Comparison of ENCODE assay signal across 3 cellular contexts in genomic region chr10:121611431-121612159, GRCh38.
TF ChIP-seq lines count a peak whose summit lies in the region.

No MANE protein-coding gene starts in this region.

TF ChIP-seq in SK-N-SH, 30 proteins besides CTCF, POLR2A, EP300 and RAD21:
- TF ChIP-seq GABPA (IDR thresholded peaks at IDR 0.05; ENCODE audit: low read depth) (no peak), NRF1 (IDR thresholded peaks at IDR 0.05; ENCODE audit: low read depth, low read length) (no peak), EZH2phosphoT487 (IDR thresholded peaks at IDR 0.05; ENCODE audit: borderline replicate concordance, low read depth) (no peak), NFIC (IDR thresholded peaks at IDR 0.05; ENCODE audit: borderline replicate concordance) (no peak), MXI1 (IDR thresholded peaks at IDR 0.05; ENCODE audit: low read depth, low read length) (no peak), RCOR1 (IDR thresholded peaks at IDR 0.05; ENCODE audit: low read length) (no peak), FOXJ3 (CRISPR knock-in tag; IDR thresholded peaks at IDR 0.05) (no peak), FOXM1 (IDR thresholded peaks at IDR 0.05; ENCODE audit: low read depth) (no peak), TCF12 (IDR thresholded peaks at IDR 0.05) (no peak), MAX (IDR thresholded peaks at IDR 0.05; ENCODE audit: low read depth) (no peak), PBX3 (IDR thresholded peaks at IDR 0.05) (no peak), POLR2AphosphoS5 (IDR thresholded peaks at IDR 0.05; ENCODE audit: low read depth, low read length) (no peak), YY1 (IDR thresholded peaks at IDR 0.05; ENCODE audit: low read depth) (no peak), TAF1 (IDR thresholded peaks at IDR 0.05; ENCODE audit: borderline replicate concordance, low read depth, low read length) (no peak)
TF ChIP-seq in SK-N-SH: peak in this region for 0.

TF ChIP-seq in SK-N-SH treated with all-trans-retinoic acid at 6 μM for 48 hours, 23 proteins besides CTCF, POLR2A, EP300 and RAD21:
- TF ChIP-seq CSRNP3 (CRISPR knock-in tag; IDR thresholded peaks at IDR 0.05) (no peak), ZFP30 (CRISPR knock-in tag; IDR thresholded peaks at IDR 0.05) (no peak), PPARA (CRISPR knock-in tag; IDR thresholded peaks at IDR 0.05; ENCODE audit: borderline replicate concordance) (no peak), RARB (CRISPR knock-in tag; IDR thresholded peaks at IDR 0.05) (no peak), OSR1 (CRISPR knock-in tag; IDR thresholded peaks at IDR 0.05) (no peak), SNAI2 (CRISPR knock-in tag; IDR thresholded peaks at IDR 0.05) (no peak), TSHZ2 (CRISPR knock-in tag; IDR thresholded peaks at IDR 0.05) (no peak), ZNF8 (CRISPR knock-in tag; IDR thresholded peaks at IDR 0.05) (no peak), ZFP3 (CRISPR knock-in tag; IDR thresholded peaks at IDR 0.05) (no peak), TCF4 (CRISPR knock-in tag; IDR thresholded peaks at IDR 0.05; ENCODE audit: borderline replicate concordance) (no peak), ESRRG (CRISPR knock-in tag; IDR thresholded peaks at IDR 0.05) (no peak), ZNF565 (CRISPR knock-in tag; conservative IDR thresholded peaks at IDR 0.05; ENCODE audit: low read depth) (no peak), ZC3H10 (CRISPR knock-in tag; IDR thresholded peaks at IDR 0.05) (no peak), CSDC2 (CRISPR knock-in tag; IDR thresholded peaks at IDR 0.05) (no peak), ARNTL (CRISPR knock-in tag; IDR thresholded peaks at IDR 0.05; ENCODE audit: borderline replicate concordance, low read depth) (no peak), PATZ1 (CRISPR knock-in tag; IDR thresholded peaks at IDR 0.05; ENCODE audit: borderline replicate concordance) (no peak), GLIS3 (CRISPR knock-in tag; IDR thresholded peaks at IDR 0.05) (no peak), ZNF70 (CRISPR knock-in tag; IDR thresholded peaks at IDR 0.05) (no peak), TOX (CRISPR knock-in tag; IDR thresholded peaks at IDR 0.05; ENCODE audit: borderline replicate concordance) (no peak)
- TF ChIP-seq, protein P1, sequence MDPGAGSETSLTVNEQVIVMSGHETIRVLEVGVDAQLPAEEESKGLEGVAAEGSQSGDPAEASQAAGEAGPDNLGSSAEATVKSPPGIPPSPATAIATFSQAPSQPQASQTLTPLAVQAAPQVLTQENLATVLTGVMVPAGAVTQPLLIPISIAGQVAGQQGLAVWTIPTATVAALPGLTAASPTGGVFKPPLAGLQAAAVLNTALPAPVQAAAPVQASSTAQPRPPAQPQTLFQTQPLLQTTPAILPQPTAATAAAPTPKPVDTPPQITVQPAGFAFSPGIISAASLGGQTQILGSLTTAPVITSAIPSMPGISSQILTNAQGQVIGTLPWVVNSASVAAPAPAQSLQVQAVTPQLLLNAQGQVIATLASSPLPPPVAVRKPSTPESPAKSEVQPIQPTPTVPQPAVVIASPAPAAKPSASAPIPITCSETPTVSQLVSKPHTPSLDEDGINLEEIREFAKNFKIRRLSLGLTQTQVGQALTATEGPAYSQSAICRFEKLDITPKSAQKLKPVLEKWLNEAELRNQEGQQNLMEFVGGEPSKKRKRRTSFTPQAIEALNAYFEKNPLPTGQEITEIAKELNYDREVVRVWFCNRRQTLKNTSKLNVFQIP (CRISPR knock-in tag; IDR thresholded peaks at IDR 0.05; ENCODE audit: borderline replicate concordance, low read depth) = no peak

TF ChIP-seq in HEK293T, 16 proteins besides CTCF, POLR2A, EP300 and RAD21:
- TF ChIP-seq L3MBTL2 (conservative IDR thresholded peaks at IDR 0.05) (no peak), FOXM1 (IDR thresholded peaks at IDR 0.05; ENCODE audit: borderline replicate concordance) (no peak), SP1 (IDR thresholded peaks at IDR 0.05) (no peak), ARNT (IDR thresholded peaks at IDR 0.05) (no peak), ZNF384 (IDR thresholded peaks at IDR 0.05) (no peak), TARDBP (IDR thresholded peaks at IDR 0.05) (no peak), HDGF (IDR thresholded peaks at IDR 0.05; ENCODE audit: borderline replicate concordance) (no peak), BHLHE40 (IDR thresholded peaks at IDR 0.05; ENCODE audit: borderline replicate concordance) (no peak), NFRKB (IDR thresholded peaks at IDR 0.05) (no peak), ELF4 (IDR thresholded peaks at IDR 0.05) (no peak), SUZ12 (IDR thresholded peaks at IDR 0.05) (no peak), LEF1 (IDR thresholded peaks at IDR 0.05; ENCODE audit: borderline replicate concordance) (no peak), FOXK2 (IDR thresholded peaks at IDR 0.05) (no peak), FOXA1 (IDR thresholded peaks at IDR 0.05) (no peak), CTBP1 (IDR thresholded peaks at IDR 0.05; ENCODE audit: borderline replicate concordance) (no peak)
- TF ChIP-seq, protein P2, sequence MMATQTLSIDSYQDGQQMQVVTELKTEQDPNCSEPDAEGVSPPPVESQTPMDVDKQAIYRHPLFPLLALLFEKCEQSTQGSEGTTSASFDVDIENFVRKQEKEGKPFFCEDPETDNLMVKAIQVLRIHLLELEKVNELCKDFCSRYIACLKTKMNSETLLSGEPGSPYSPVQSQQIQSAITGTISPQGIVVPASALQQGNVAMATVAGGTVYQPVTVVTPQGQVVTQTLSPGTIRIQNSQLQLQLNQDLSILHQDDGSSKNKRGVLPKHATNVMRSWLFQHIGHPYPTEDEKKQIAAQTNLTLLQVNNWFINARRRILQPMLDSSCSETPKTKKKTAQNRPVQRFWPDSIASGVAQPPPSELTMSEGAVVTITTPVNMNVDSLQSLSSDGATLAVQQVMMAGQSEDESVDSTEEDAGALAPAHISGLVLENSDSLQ (IDR thresholded peaks at IDR 0.05) = no peak
TF ChIP-seq in HEK293T: peak in this region for 0.
